8 cellular contexts compared by ENCODE assay signal in the genomic region with DNA sequence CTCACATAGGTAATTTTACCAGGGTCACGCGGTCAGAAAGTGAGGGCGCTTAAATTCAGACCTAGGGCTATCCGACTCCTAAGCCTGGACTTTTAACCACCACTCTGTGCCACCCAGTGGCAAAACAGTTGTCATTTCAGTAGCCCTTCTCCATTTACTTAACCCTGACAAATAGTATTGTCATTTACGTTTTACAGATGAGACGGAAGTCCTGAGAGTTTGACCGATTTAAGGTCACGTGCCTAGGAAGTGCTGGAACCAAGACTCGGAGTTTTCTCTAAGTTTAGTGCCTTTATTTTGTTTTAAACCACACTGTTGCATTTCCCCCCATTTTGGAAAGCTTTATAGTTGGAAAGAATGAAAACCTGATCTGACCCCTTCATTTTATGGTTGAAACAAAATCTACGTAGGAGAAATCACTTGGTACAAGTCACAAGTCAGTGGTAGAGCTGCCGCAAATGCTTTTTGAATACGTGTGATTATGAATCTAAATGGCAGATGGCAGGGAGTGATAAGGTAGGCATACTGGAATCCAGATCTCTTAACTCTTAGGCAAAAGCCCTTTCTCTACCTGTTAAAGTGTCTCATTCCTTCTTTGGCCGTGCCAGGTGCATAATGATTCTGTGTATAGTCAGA. TPM values are rescaled to one million over a fixed set of nuclear protein-coding genes. Genes with fewer than 3 reads are reported as not detected.
DNase-seq lines count a peak whose midpoint lies in the region; ATAC-seq and TF ChIP-seq lines count a peak whose summit lies in the region.

No MANE protein-coding gene starts in this region.

- no peak overlapping the region for H3K23ac ChIP-seq in mesenchymal stem cell (ENCODE audit: low read length in 2 of 2)

- peaks cover 40% of the 10 kb centered on the region for H3K4me1 ChIP-seq in DND-41 (ENCODE audit: insufficient read depth, low read length)
- peaks cover 12 to 13% of the 10 kb centered on the region in 2 experiments; a peak in 3 of 4 replicates for H3K4me1 ChIP-seq in SK-N-SH (ENCODE audit: control insufficient read depth in 1 of 2, insufficient read depth in 2 of 2, low read depth in 1 of 2, low read length in 1 of 2)
- peaks cover 31 to 39% of the 10 kb centered on the region in 2 donors for H3K4me1 ChIP-seq in duodenal mucosa (ENCODE audit: control insufficient read depth in 1 of 2, insufficient read depth in 2 of 2, low read length in 2 of 2)
- no peaks in the 10 kb centered on the region for H3K4me1 ChIP-seq in mesenchymal stem cell (ENCODE audit: control insufficient read depth, insufficient read depth, low read depth, low read length)
- H3K4me1 ChIP-seq in upper lobe of right lung, result peaks cover 34% of the 10 kb centered on the region

- H3K79me2 ChIP-seq in DND-41 (ENCODE audit: insufficient read depth, low read length) (peaks cover 65% of the 10 kb centered on the region), SK-N-SH (ENCODE audit: insufficient read depth) (peaks cover 76% of the 10 kb centered on the region)

- peaks cover 20% of the 10 kb centered on the region for H3K79me1 ChIP-seq in mesenchymal stem cell (replicated peaks; ENCODE audit: low read length, poor library complexity, severe bottlenecking)

- no peaks in the 10 kb centered on the region for H3K9me2 ChIP-seq in SK-N-SH

- TF ChIP-seq RAD21 in SK-N-SH (IDR thresholded peaks at IDR 0.05; ENCODE audit: low read length), result no peak

- H3K18ac ChIP-seq in mesenchymal stem cell (ENCODE audit: low read depth in 1 of 2, low read length in 2 of 2), result no peak overlapping the region

- H3K27me3 ChIP-seq in DND-41 (ENCODE audit: insufficient read depth, low read length, poor library complexity), result no peaks in the 10 kb centered on the region
- no peaks in the 10 kb centered on the region for H3K27me3 ChIP-seq in SK-N-SH (ENCODE audit: insufficient read depth)
- no peaks in the 10 kb centered on the region for H3K27me3 ChIP-seq in duodenal mucosa (ENCODE audit: control insufficient read depth in 1 of 2, insufficient read depth in 2 of 2, low read length in 2 of 2)
- no peaks in the 10 kb centered on the region for H3K27me3 ChIP-seq in mesenchymal stem cell (ENCODE audit: control insufficient read depth in 1 of 2, insufficient read depth in 1 of 2, low read length in 2 of 2)
- no peaks in the 10 kb centered on the region for H3K27me3 ChIP-seq in upper lobe of right lung

- TF ChIP-seq CTCF in DND-41 (IDR thresholded peaks at IDR 0.05; ENCODE audit: borderline replicate concordance, extremely low read depth, low read length, poor library complexity, severe bottlenecking), result peak; percentile 10
- no peak; the same call in 1 of the 2 replicates for TF ChIP-seq CTCF in SK-N-SH (IDR thresholded peaks at IDR 0.05)
- no peak for TF ChIP-seq CTCF in upper lobe of right lung (IDR thresholded peaks at IDR 0.05)

- peaks cover 13% of the 10 kb centered on the region for H3K36me3 ChIP-seq in DND-41 (ENCODE audit: insufficient read depth, low read length)
- peaks cover 7 to 14% of the 10 kb centered on the region in 2 experiments for H3K36me3 ChIP-seq in SK-N-SH (replicated peaks in 1 of 2; ENCODE audit: control insufficient read depth in 1 of 2, insufficient read depth in 2 of 2, low read length in 1 of 2)
- peaks cover 7 to 9% of the 10 kb centered on the region in 2 donors for H3K36me3 ChIP-seq in duodenal mucosa (ENCODE audit: control insufficient read depth in 1 of 2, insufficient read depth in 2 of 2, low read length in 2 of 2)
- H3K36me3 ChIP-seq in mesenchymal stem cell (ENCODE audit: control insufficient read depth in 1 of 2, insufficient read depth in 2 of 2, low read depth in 1 of 2, low read length in 2 of 2), result peaks cover 3 to 12% of the 10 kb centered on the region in 2 experiments
- H3K36me3 ChIP-seq in upper lobe of right lung, result peaks cover 16% of the 10 kb centered on the region

- H3K4me3 ChIP-seq in DND-41 (ENCODE audit: low read depth in 1 of 2, low read length in 2 of 2) (peak overlapping the region; percentile 64 to 97), SK-N-SH (ENCODE audit: low read depth in 2 of 2, low read length in 1 of 2) (peak overlapping the region; percentile 55 to 88), duodenal mucosa (ENCODE audit: low read depth in 1 of 2, low read length in 2 of 2) (peak overlapping the region; percentile 83 to 99), mesenchymal stem cell (ENCODE audit: insufficient read depth in 1 of 2, low read depth in 1 of 2, low read length in 2 of 2) (peak overlapping the region; percentile 88 to 95), upper lobe of right lung (peak overlapping the region; percentile 84)

- H3K9me3 ChIP-seq in DND-41 (ENCODE audit: insufficient read depth, low read length, severe bottlenecking), result no peaks in the 10 kb centered on the region
- no peaks in the 10 kb centered on the region for H3K9me3 ChIP-seq in SK-N-SH
- H3K9me3 ChIP-seq in duodenal mucosa (ENCODE audit: control insufficient read depth in 1 of 2, low read length in 2 of 2), result no peaks in the 10 kb centered on the region
- no peaks in the 10 kb centered on the region for H3K9me3 ChIP-seq in mesenchymal stem cell (ENCODE audit: control insufficient read depth, low read length)
- H3K9me3 ChIP-seq in upper lobe of right lung, result no peaks in the 10 kb centered on the region

- no peak for TF ChIP-seq EP300 in SK-N-SH (IDR thresholded peaks at IDR 0.05; ENCODE audit: borderline replicate concordance in 1 of 2, low read depth in 1 of 2, low read length in 1 of 2)

- no peaks in the 10 kb centered on the region for H3F3A ChIP-seq in SK-N-SH (replicated peaks; ENCODE audit: insufficient read depth)

- H4K8ac ChIP-seq in mesenchymal stem cell (ENCODE audit: low read length), result no peak overlapping the region

- H3K9ac ChIP-seq in DND-41 (ENCODE audit: low read depth, low read length), result peak overlapping the region; percentile 70
- peak overlapping the region; percentile 81 for H3K9ac ChIP-seq in SK-N-SH
- peak overlapping the region; percentile 74 to 91 for H3K9ac ChIP-seq in duodenal mucosa (ENCODE audit: low read depth in 1 of 2, low read length in 2 of 2)
- H3K9ac ChIP-seq in mesenchymal stem cell (ENCODE audit: low read length), result peak overlapping the region; percentile 95

- DNase-seq in DND-41, result peak; percentile 10
- no peak for DNase-seq in SK-N-SH
- DNase-seq in mesenchymal stem cell, result peak; percentile 63
- no peak for DNase-seq in upper lobe of right lung
- DNase-seq in NCI-H2081 treated with DMSO at 0.1 percent for 48 hours (lab: John Stamatoyannopoulos, UW), result no peak

- H3K27ac ChIP-seq in DND-41 (ENCODE audit: low read length) (peak overlapping the region; percentile 90), SK-N-SH (ENCODE audit: low read depth in 2 of 2, low read length in 1 of 2) (peak overlapping the region; percentile 78 to 96), duodenal mucosa (ENCODE audit: low read depth, low read length) (peak overlapping the region; percentile 97), mesenchymal stem cell (ENCODE audit: low read length, poor library complexity, severe bottlenecking) (no peak overlapping the region), upper lobe of right lung (peak overlapping the region; percentile 97)

- peak overlapping the region; percentile 14 for H2BK5ac ChIP-seq in mesenchymal stem cell (ENCODE audit: low read depth, low read length, poor library complexity, severe bottlenecking)

- no peak overlapping the region for H2BK15ac ChIP-seq in mesenchymal stem cell (ENCODE audit: low read depth, poor library complexity, severe bottlenecking)

- H3K14ac ChIP-seq in mesenchymal stem cell (ENCODE audit: low read length in 2 of 2), result no peak overlapping the region

- POLR2A ChIA-PET in SK-N-SH (lab: Yijun Ruan, JAX), result interaction anchor here (0.9 kb wide), 1 partner anchor 61 kb away, joined by 4 read pairs; no protein-coding TSS in a partner anchor

- no peak overlapping the region for H2BK12ac ChIP-seq in mesenchymal stem cell (ENCODE audit: low read length in 2 of 2)

- ATAC-seq in DND-41 (ENCODE audit: insufficient read depth, low read depth) (peak; percentile 46; the same call in 2 of the 3 replicates), GM19455 (IDR thresholded peaks at IDR 0.05; ENCODE audit: unreplicated experiment) (peak; percentile 40), HG03457 (IDR thresholded peaks at IDR 0.05; ENCODE audit: unreplicated experiment) (peak; percentile 30), upper lobe of right lung (peak; percentile 11)

- H4K20me1 ChIP-seq in DND-41 (ENCODE audit: insufficient read depth, low read length) (peaks cover 5% of the 10 kb centered on the region; the same call in 1 of the 2 replicates), SK-N-SH (ENCODE audit: insufficient read depth) (0 out of 2 replicates have a peak, but pooled peaks cover 5% of the 10 kb centered on the region)

- H2AK5ac ChIP-seq in mesenchymal stem cell (ENCODE audit: low read length, severe bottlenecking), result no peak overlapping the region

- no peak overlapping the region for H4K91ac ChIP-seq in mesenchymal stem cell (ENCODE audit: low read length)

- CTCF ChIA-PET in SK-N-SH (lab: Yijun Ruan, JAX), result interaction anchor here (0.7 to 3.1 kb wide), 5 partner anchors 15 to 578 kb away, joined by 3 to 12 read pairs (median 3); no protein-coding TSS in a partner anchor

- intact Hi-C loops in upper lobe of right lung (cut with DNase I), result no loop called here

- H2BK120ac ChIP-seq in mesenchymal stem cell (ENCODE audit: low read depth, low read length), result no peak overlapping the region

- H3K4me2 ChIP-seq in DND-41 (ENCODE audit: insufficient read depth, low read length) (peak overlapping the region; percentile 83), SK-N-SH (peak overlapping the region; percentile 86), mesenchymal stem cell (ENCODE audit: low read length, poor library complexity, severe bottlenecking) (peak overlapping the region; percentile 69)

- H2AFZ ChIP-seq in DND-41 (ENCODE audit: low read depth, low read length) (peak overlapping the region; percentile 92), SK-N-SH (ENCODE audit: low read depth) (peak overlapping the region; percentile 85; the same call in 1 of the 2 replicates), mesenchymal stem cell (ENCODE audit: low read depth, low read length) (no peak overlapping the region)

- H3K4ac ChIP-seq in mesenchymal stem cell (ENCODE audit: low read depth in 1 of 2, low read length in 2 of 2), result peak overlapping the region in 1 of 2 experiments; percentile 92

- 7% methylated on average over 13 of the region's 13 CpGs for WGBS in SK-N-SH (ENCODE audit: low lambda C conversion rate)
- 25% methylated on average over 10 of the region's 13 CpGs for WGBS in mesenchymal stem cell

RNA-seq across cellular contexts. Expression of a gene that starts 0.7 kb away (rescaled TPM):
- polyA plus RNA-seq in SK-N-SH (2012; rRNA removed), result 35.1 and 50.6 TPM in 2 replicates
- 38.8 and 39.2 TPM in 2 replicates for polyA plus RNA-seq in SK-N-SH (2012; cell fraction: cytosol; rRNA removed)
- polyA plus RNA-seq in SK-N-SH (2012; cell fraction: nucleus; rRNA removed), result 38.8 and 91.9 TPM in 2 replicates
- polyA plus RNA-seq in mesenchymal stem cell (2013, experiment 1 of 2), result 34.4 TPM
- polyA plus RNA-seq in mesenchymal stem cell (2013, experiment 2 of 2), result 34.5 TPM
- total RNA-seq in upper lobe of right lung, result 31.9 TPM

RNA-seq across cellular contexts. Expression of a gene that starts 0.7 kb away (rescaled TPM):
- 8.2 and 13.1 TPM in 2 replicates for polyA plus RNA-seq in SK-N-SH (2012; rRNA removed)
- 13.6 and 16.6 TPM in 2 replicates for polyA plus RNA-seq in SK-N-SH (2012; cell fraction: cytosol; rRNA removed)
- polyA plus RNA-seq in SK-N-SH (2012; cell fraction: nucleus; rRNA removed), result 4.1 and 8.3 TPM in 2 replicates
- 16.4 TPM for polyA plus RNA-seq in mesenchymal stem cell (2013, experiment 1 of 2)
- polyA plus RNA-seq in mesenchymal stem cell (2013, experiment 2 of 2), result 15.7 TPM
- 17.5 TPM for total RNA-seq in upper lobe of right lung

RNA-seq across cellular contexts. Expression of a gene that starts 36.6 kb away (rescaled TPM):
- 0.02 TPM in 1 of 2 replicates, not detected in the other for polyA plus RNA-seq in SK-N-SH (2012; rRNA removed)
- 0.01 and 0.04 TPM in 2 replicates for polyA plus RNA-seq in SK-N-SH (2012; cell fraction: cytosol; rRNA removed)
- polyA plus RNA-seq in SK-N-SH (2012; cell fraction: nucleus; rRNA removed), result 0.05 TPM in 1 of 2 replicates, not detected in the other
- polyA plus RNA-seq in mesenchymal stem cell (2013, experiment 1 of 2), result not detected
- polyA plus RNA-seq in mesenchymal stem cell (2013, experiment 2 of 2), result not detected
- total RNA-seq in upper lobe of right lung, result 16.9 TPM

Comparison
In these comparisons a context has a peak if more than half of its experiments do, and no peak if none do; other contexts are left out.
1. DNase-seq: peak in DND-41 (single experiment) and mesenchymal stem cell (single experiment); none in SK-N-SH (single experiment), upper lobe of right lung (single experiment) and NCI-H2081 treated with DMSO at 0.1 percent for 48 hours (single experiment).
2. Peak in every context shown above with its lines, with median percentiles within 50 percentile points of each other: ATAC-seq, H3K4me2 ChIP-seq, H3K4me3 ChIP-seq and H3K9ac ChIP-seq.